ENCODE assay signal across 19 cellular contexts in genomic region chr6:127026247-127026646, GRCh38.
DNase-seq lines count a peak whose midpoint lies in the region; FAIRE-seq and TF ChIP-seq lines count a peak whose summit lies in the region.
"Had no signal": no experiment of that assay in that cellular context is flagged by ENCODE, and none has a peak within 500 bp of the region (broad histone marks: within the 10 kb centered on the region; RNA-seq: fewer than 3 reads in every experiment).

No MANE protein-coding gene starts in this region.

- DNase-seq in HS-5 (ENCODE audit: low read depth) (peak; percentile 14), SW480 (ENCODE audit: low spot score) (peak; percentile 41), glomerular visceral epithelial cell (ENCODE audit: extremely low spot score) (peak; percentile 59), urothelium cell line (ENCODE audit: low spot score) (peak; percentile 42), stomach (no peak), SKM-1 treated with dmso at 0.1 percent for 144 hours (lab: John Stamatoyannopoulos, UW; ENCODE audit: unreplicated experiment) (no peak)
- no peak for DNase-seq in activated T-helper 1 cell treated with anti-CD3 and anti-CD28 coated beads, Interleukin-12 subunit alpha, Interleukin-12 subunit beta, Interleukin-2, Interleukin-4 antibody, amounts not matched to agents 30 ng/mL and 10 ng/mL and 1 ng/mL, durations not matched to agents 14 hours and 24 hours and 36 hours (ENCODE audit: low spot score)
- DNase-seq: activated B cell treated with CpG ODN at 0.5 μM for 24 hours; activated CD8-positive, alpha-beta T cell treated with anti-CD3 and anti-CD28 coated beads for 36 hours; activated naive CD8-positive, alpha-beta T cell treated with anti-CD3 and anti-CD28 coated beads for 36 hours; activated T-cell treated with anti-CD3 and anti-CD28 coated beads, Interleukin-2, amount 50 U/mL, for 72 hours; BE2C; naive B cell; NCI-H524 treated with DMSO at 0.1 percent for 48 hours; stimulated activated CD4-positive, alpha-beta T cell treated with anti-CD3 and anti-CD28 coated beads, Interleukin-2, amount 100 ng/mL, for 48 hours; T-helper 17 cell; uterus had no signal

- H3K36me3 Mint-ChIP-seq in activated T-helper 1 cell treated with anti-CD3 and anti-CD28 coated beads, Interleukin-12 subunit alpha, Interleukin-12 subunit beta, Interleukin-2, Interleukin-4 antibody, amounts not matched to agents 30 ng/mL and 10 ng/mL and 1 ng/mL, durations not matched to agents 14 hours and 24 hours and 36 hours (ENCODE audit: low read depth): no peaks in the 10 kb centered on the region
- H3K36me3 Mint-ChIP-seq: activated naive CD8-positive, alpha-beta T cell treated with anti-CD3 and anti-CD28 coated beads for 36 hours; naive B cell had no signal

- no peaks in the 10 kb centered on the region for H3K4me1 Mint-ChIP-seq in activated T-helper 1 cell treated with anti-CD3 and anti-CD28 coated beads, Interleukin-12 subunit alpha, Interleukin-12 subunit beta, Interleukin-2, Interleukin-4 antibody, amounts not matched to agents 30 ng/mL and 10 ng/mL and 1 ng/mL, durations not matched to agents 14 hours and 24 hours and 36 hours (ENCODE audit: low read depth)
- H3K4me1 Mint-ChIP-seq: activated B cell treated with CpG ODN at 0.5 μM for 24 hours; activated naive CD8-positive, alpha-beta T cell treated with anti-CD3 and anti-CD28 coated beads for 36 hours; naive B cell; T-helper 17 cell had no signal

- H3K27me3 Mint-ChIP-seq in activated T-helper 1 cell treated with anti-CD3 and anti-CD28 coated beads, Interleukin-12 subunit alpha, Interleukin-12 subunit beta, Interleukin-2, Interleukin-4 antibody, amounts not matched to agents 30 ng/mL and 10 ng/mL and 1 ng/mL, durations not matched to agents 14 hours and 24 hours and 36 hours (ENCODE audit: insufficient read depth): peaks cover 2% of the 10 kb centered on the region
- H3K27me3 Mint-ChIP-seq: activated B cell treated with CpG ODN at 0.5 μM for 24 hours; activated naive CD8-positive, alpha-beta T cell treated with anti-CD3 and anti-CD28 coated beads for 36 hours; naive B cell had no signal

- no peak for FAIRE-seq in urothelium cell line (lab: Jason Lieb, UNC)
- FAIRE-seq: GM12892 had no signal

- peaks cover 6 to 30% (median 18%) of the 10 kb centered on the region in 4 donors for H3K4me1 ChIP-seq in stomach
- H3K4me1 ChIP-seq: BE2C, parathyroid adenoma, uterus had no signal

- no peak for TF ChIP-seq POLR2A in stomach (IDR thresholded peaks at IDR 0.05)

- no peak overlapping the region for H3K27ac Mint-ChIP-seq in activated T-helper 1 cell treated with anti-CD3 and anti-CD28 coated beads, Interleukin-12 subunit alpha, Interleukin-12 subunit beta, Interleukin-2, Interleukin-4 antibody, amounts not matched to agents 30 ng/mL and 10 ng/mL and 1 ng/mL, durations not matched to agents 14 hours and 24 hours and 36 hours
- H3K27ac Mint-ChIP-seq: activated B cell treated with CpG ODN at 0.5 μM for 24 hours; activated CD8-positive, alpha-beta T cell treated with anti-CD3 and anti-CD28 coated beads for 36 hours; activated naive CD8-positive, alpha-beta T cell treated with anti-CD3 and anti-CD28 coated beads for 36 hours; activated T-cell treated with anti-CD3 and anti-CD28 coated beads, Interleukin-2, amount 50 U/mL, for 72 hours; naive B cell; T-helper 17 cell had no signal

- TF ChIP-seq EP300 in stomach (IDR thresholded peaks at IDR 0.05): no peak

- H3K9me3 ChIP-seq in stomach: no peaks in the 10 kb centered on the region
- H3K9me3 ChIP-seq: BE2C, uterus had no signal

- no peak overlapping the region for H3K27ac ChIP-seq in stomach
- H3K27ac ChIP-seq: parathyroid adenoma, uterus had no signal

- no peak for TF ChIP-seq CTCF in stomach (IDR thresholded peaks at IDR 0.05)

- H3K4me3 Mint-ChIP-seq in activated T-helper 1 cell treated with anti-CD3 and anti-CD28 coated beads, Interleukin-12 subunit alpha, Interleukin-12 subunit beta, Interleukin-2, Interleukin-4 antibody, amounts not matched to agents 30 ng/mL and 10 ng/mL and 1 ng/mL, durations not matched to agents 14 hours and 24 hours and 36 hours: no peak overlapping the region
- H3K4me3 Mint-ChIP-seq: activated B cell treated with CpG ODN at 0.5 μM for 24 hours; activated CD8-positive, alpha-beta T cell treated with anti-CD3 and anti-CD28 coated beads for 36 hours; activated naive CD8-positive, alpha-beta T cell treated with anti-CD3 and anti-CD28 coated beads for 36 hours; activated T-cell treated with anti-CD3 and anti-CD28 coated beads, Interleukin-2, amount 50 U/mL, for 72 hours; naive B cell; T-helper 17 cell had no signal

- H3K4me3 ChIP-seq in stomach: no peak overlapping the region
- H3K4me3 ChIP-seq: uterus had no signal

- no peaks in the 10 kb centered on the region for H3K36me3 ChIP-seq in stomach
- H3K36me3 ChIP-seq: BE2C, uterus had no signal

- intact Hi-C loops in stomach (cut with DNase I; ENCODE audit: low total_unique reads): no loop called here
- intact Hi-C loops in activated T-helper 1 cell treated with anti-CD3 and anti-CD28 coated beads, Interleukin-12 subunit alpha, Interleukin-12 subunit beta, Interleukin-2, Interleukin-4 antibody, amounts not matched to agents 30 ng/mL and 10 ng/mL and 1 ng/mL, durations not matched to agents 14 hours and 24 hours and 36 hours (cut with micrococcal nuclease): no loop called here

- no peaks in the 10 kb centered on the region for H3K27me3 ChIP-seq in stomach
- H3K27me3 ChIP-seq: BE2C, uterus had no signal

- no peaks in the 10 kb centered on the region for H3K9me3 Mint-ChIP-seq in activated T-helper 1 cell treated with anti-CD3 and anti-CD28 coated beads, Interleukin-12 subunit alpha, Interleukin-12 subunit beta, Interleukin-2, Interleukin-4 antibody, amounts not matched to agents 30 ng/mL and 10 ng/mL and 1 ng/mL, durations not matched to agents 14 hours and 24 hours and 36 hours
- H3K9me3 Mint-ChIP-seq: activated CD8-positive, alpha-beta T cell treated with anti-CD3 and anti-CD28 coated beads for 36 hours; activated naive CD8-positive, alpha-beta T cell treated with anti-CD3 and anti-CD28 coated beads for 36 hours; activated T-cell treated with anti-CD3 and anti-CD28 coated beads, Interleukin-2, amount 50 U/mL, for 72 hours had no signal

- WGBS in stomach, 5 donors: 83 to 100% (median 90%) methylated on average over 1 of the region's 1 CpG

Comparison
In these comparisons a context has a peak if more than half of its experiments do, and no peak if none do; other contexts are left out.
1. DNase-seq: peak in HS-5 (single experiment), SW480 (single experiment), glomerular visceral epithelial cell (single experiment) and urothelium cell line (single experiment); none in stomach (single experiment), activated T-helper 1 cell treated with anti-CD3 and anti-CD28 coated beads, Interleukin-12 subunit alpha, Interleukin-12 subunit beta, Interleukin-2, Interleukin-4 antibody, amounts not matched to agents 30 ng/mL and 10 ng/mL and 1 ng/mL, durations not matched to agents 14 hours and 24 hours and 36 hours (single experiment) and SKM-1 treated with dmso at 0.1 percent for 144 hours (single experiment).